Comparison of ENCODE assay signal across 13 cellular contexts in the genomic region with DNA sequence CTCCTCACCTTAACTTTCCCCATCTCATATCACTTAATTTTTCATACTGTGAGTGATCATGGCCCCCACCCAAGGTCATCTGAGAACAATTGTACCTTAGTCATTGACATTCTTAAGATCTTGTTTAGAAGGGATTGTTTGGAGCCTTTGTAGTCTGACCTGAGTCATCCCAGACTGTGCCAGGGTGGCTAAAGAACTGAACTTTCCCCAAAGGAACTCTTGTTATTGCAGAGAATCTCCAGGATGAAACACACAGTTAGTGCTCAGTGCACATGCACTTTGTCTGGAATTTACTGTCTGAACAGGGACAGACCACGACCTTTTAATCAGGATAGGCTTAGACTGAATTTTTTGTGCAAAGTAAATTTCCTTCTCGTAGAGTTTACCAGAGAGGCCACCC.
A peak's percentile ranks its signal among the peaks of the same experiment; 100 is the strongest.
DNase-seq lines count a peak whose midpoint lies in the region; ATAC-seq and TF ChIP-seq lines count a peak whose summit lies in the region.
"Had no signal": no experiment of that assay in that cellular context is flagged by ENCODE, and none has a peak within 500 bp of the region (broad histone marks: within the 10 kb centered on the region; RNA-seq: fewer than 3 reads in every experiment).

No MANE protein-coding gene starts in this region.

- peaks cover 0 to 9% of the 10 kb centered on the region in 2 experiments; a peak in 1 of 4 replicates for H3K79me1 ChIP-seq in IMR-90 (ENCODE audit: low read depth in 1 of 2, low read length in 2 of 2)

- H3K4me3 Mint-ChIP-seq in endodermal cell (no peak overlapping the region), CD14-positive monocyte (no peak overlapping the region)
- H3K4me3 Mint-ChIP-seq: effector memory CD8-positive, alpha-beta T cell had no signal

- TF ChIP-seq RAD21 in IMR-90 (IDR thresholded peaks at IDR 0.05; ENCODE audit: low read length): no peak

- no peaks in the 10 kb centered on the region for H4K20me1 ChIP-seq in IMR-90 (ENCODE audit: insufficient read depth, low read length)
- H4K20me1 ChIP-seq: BLaER1 had no signal

- H3K9me3 Mint-ChIP-seq in endodermal cell: no peaks in the 10 kb centered on the region
- H3K9me3 Mint-ChIP-seq in CD14-positive monocyte: peaks cover 0 to 6% (median 0%) of the 10 kb centered on the region in 7 donors

- H3K4me2 ChIP-seq in IMR-90 (ENCODE audit: low read depth, low read length): no peak overlapping the region; the same call in 1 of the 2 replicates
- H3K4me2 ChIP-seq: BLaER1 had no signal

- DNase-seq in AG08396 (ENCODE audit: low spot score): peak; percentile 22
- peak; percentile 85 for DNase-seq in IMR-90
- no peak for DNase-seq in endodermal cell
- no peak for DNase-seq in lung (ENCODE audit: low spot score)
- no peak for DNase-seq in caudate nucleus (lab: John Stamatoyannopoulos, UW)
- DNase-seq in CD14-positive monocyte (ENCODE audit: low spot score): no peak
- DNase-seq: activated naive CD4-positive, alpha-beta T cell treated with anti-CD3 and anti-CD28 coated beads, Interleukin-2, amount 50 U/mL, for 16 hours; effector memory CD8-positive, alpha-beta T cell; NCI-H1436 had no signal

- H3K36me3 ChIP-seq in IMR-90 (ENCODE audit: control insufficient read depth, insufficient read depth, low read length) (no peaks in the 10 kb centered on the region), endodermal cell (ENCODE audit: control insufficient read depth, insufficient read depth, low read length) (no peaks in the 10 kb centered on the region), lung (ENCODE audit: control insufficient read depth in 2 of 2, insufficient read depth in 2 of 2, low read length in 2 of 2) (no peaks in the 10 kb centered on the region)
- H3K36me3 ChIP-seq: BLaER1 had no signal

- H2AK5ac ChIP-seq in IMR-90 (ENCODE audit: low read depth, low read length): peak overlapping the region; percentile 32

- H3K27me3 ChIP-seq in IMR-90 (ENCODE audit: control insufficient read depth, insufficient read depth, low read length): no peaks in the 10 kb centered on the region
- no peaks in the 10 kb centered on the region for H3K27me3 ChIP-seq in endodermal cell (ENCODE audit: control insufficient read depth, insufficient read depth, low read length, poor library complexity, severe bottlenecking)
- no peaks in the 10 kb centered on the region for H3K27me3 ChIP-seq in lung (ENCODE audit: control insufficient read depth, insufficient read depth)
- H3K27me3 ChIP-seq: BLaER1 had no signal

- H3K9me3 ChIP-seq in IMR-90 (ENCODE audit: control insufficient read depth, insufficient read depth, low read length) (no peaks in the 10 kb centered on the region), endodermal cell (ENCODE audit: control insufficient read depth, low read length) (no peaks in the 10 kb centered on the region), lung (ENCODE audit: control insufficient read depth in 2 of 2, insufficient read depth in 1 of 2, low read length in 1 of 2) (no peaks in the 10 kb centered on the region)

- H2AFZ ChIP-seq in IMR-90 (replicated peaks; ENCODE audit: low read length, poor library complexity): no peak overlapping the region

- peak overlapping the region; percentile 4; the same call in 1 of the 2 replicates for H4K5ac ChIP-seq in IMR-90 (ENCODE audit: low read depth, low read length)

- peak overlapping the region; percentile 48 for H2BK15ac ChIP-seq in IMR-90 (ENCODE audit: low read depth, low read length)

- H3K4me1 Mint-ChIP-seq in endodermal cell (peaks cover 6% of the 10 kb centered on the region), CD14-positive monocyte (no peaks in the 10 kb centered on the region)

- TF ChIP-seq CTCF in IMR-90 (conservative IDR thresholded peaks at IDR 0.05; ENCODE audit: low read depth, low read length): no peak
- TF ChIP-seq CTCF in endodermal cell (conservative IDR thresholded peaks at IDR 0.05): no peak
- TF ChIP-seq CTCF in lung (IDR thresholded peaks at IDR 0.05; ENCODE audit: control extremely low read depth, extremely low read depth): no peak
- no peak for TF ChIP-seq CTCF in CD14-positive monocyte (IDR thresholded peaks at IDR 0.05)

- H4K91ac ChIP-seq in IMR-90 (ENCODE audit: insufficient read depth, low read depth, low read length): peak overlapping the region; percentile 75

- H3K36me3 Mint-ChIP-seq in endodermal cell (ENCODE audit: low read depth) (no peaks in the 10 kb centered on the region), CD14-positive monocyte (no peaks in the 10 kb centered on the region)

- H3K9me1 ChIP-seq in IMR-90 (ENCODE audit: insufficient read depth, low read length): peaks cover 3% of the 10 kb centered on the region; the same call in 1 of the 2 replicates

- H3K27me3 Mint-ChIP-seq in endodermal cell (ENCODE audit: insufficient read depth): no peaks in the 10 kb centered on the region
- peaks cover 0 to 3% (median 0%) of the 10 kb centered on the region in 3 donors for H3K27me3 Mint-ChIP-seq in CD14-positive monocyte (ENCODE audit: low read depth in 3 of 3)
- H3K27me3 Mint-ChIP-seq: effector memory CD8-positive, alpha-beta T cell had no signal

- peak overlapping the region; percentile 98 for H2BK5ac ChIP-seq in IMR-90 (ENCODE audit: low read depth, low read length, poor library complexity, severe bottlenecking)

- no peak overlapping the region for H2AK9ac ChIP-seq in IMR-90 (replicated peaks; ENCODE audit: low read depth, low read length, poor library complexity)

- in situ Hi-C loops in IMR-90 (cut with MboI; ENCODE audit: low sequenced_read_pairs): no loop called here

- TSS peak; percentile 68 for BruUV-seq in IMR-90 (replicated peaks; lab: Mats Ljungman, UMichigan)

- H3K27ac Mint-ChIP-seq in endodermal cell (peak overlapping the region; percentile 42), CD14-positive monocyte (no peak overlapping the region)
- H3K27ac Mint-ChIP-seq: effector memory CD8-positive, alpha-beta T cell had no signal

- H3K9ac ChIP-seq in IMR-90 (ENCODE audit: low read depth, low read length) (peak overlapping the region; percentile 40; the same call in 1 of the 2 replicates), endodermal cell (ENCODE audit: extremely low read depth, low read length, poor library complexity, severe bottlenecking) (no peak overlapping the region)
- H3K9ac ChIP-seq: BLaER1 had no signal

- H3K4me1 ChIP-seq in IMR-90 (ENCODE audit: control insufficient read depth, insufficient read depth, low read length): peaks cover 11% of the 10 kb centered on the region; the same call in 1 of the 2 replicates
- H3K4me1 ChIP-seq in endodermal cell (ENCODE audit: control insufficient read depth, insufficient read depth, low read length): no peaks in the 10 kb centered on the region
- no peaks in the 10 kb centered on the region for H3K4me1 ChIP-seq in lung (ENCODE audit: control insufficient read depth in 2 of 2, insufficient read depth in 2 of 2, low read length in 2 of 2)

- intact Hi-C loops in IMR-90 (cut with micrococcal nuclease): loop anchor here (5.0 kb wide), 1 partner anchor 81 kb away; no protein-coding TSS in a partner anchor
- intact Hi-C loops in CD14-positive monocyte (cut with micrococcal nuclease): no loop called here

- peak overlapping the region; percentile 89 for H3K14ac ChIP-seq in IMR-90 (replicated peaks; ENCODE audit: low read depth, low read length)

- H3K4me3 ChIP-seq in IMR-90 (ENCODE audit: insufficient read depth, low read depth, low read length) (no peak overlapping the region), endodermal cell (ENCODE audit: low read length) (no peak overlapping the region), lung (no peak overlapping the region)
- H3K4me3 ChIP-seq: BLaER1 had no signal

- peak overlapping the region; percentile 97 for H2BK20ac ChIP-seq in IMR-90 (ENCODE audit: low read depth, low read length)

- POLR2A ChIA-PET in IMR-90 (lab: Charles Lee; ENCODE audit: unreplicated experiment): no interaction called here

- ATAC-seq in IMR-90 (ENCODE audit: low read depth) (peak; percentile 31), lung (ENCODE audit: insufficient read depth, low FRiP score) (peak; percentile 61), HG02840 (IDR thresholded peaks at IDR 0.05; ENCODE audit: low FRiP score, unreplicated experiment) (no peak), GM21528 (IDR thresholded peaks at IDR 0.05; ENCODE audit: low FRiP score, unreplicated experiment) (no peak)
- ATAC-seq: activated CD4-positive, CD25-positive, alpha-beta regulatory T cell treated with anti-CD3 and anti-CD28 coated beads, Interleukin-2, amount 50 U/mL, for 24 hours; effector memory CD8-positive, alpha-beta T cell had no signal

- peak overlapping the region; percentile 55 for H3K23ac ChIP-seq in IMR-90 (ENCODE audit: low read depth, low read length)

- H3K27ac ChIP-seq in IMR-90 (ENCODE audit: insufficient read depth, low read length) (peak overlapping the region; percentile 81), endodermal cell (ENCODE audit: low read depth, low read length) (peak overlapping the region; percentile 3), lung (ENCODE audit: low read depth in 1 of 2, low read length in 1 of 2) (no peak overlapping the region), caudate nucleus (ENCODE audit: low read depth, low read length) (no peak overlapping the region)
- H3K27ac ChIP-seq: BLaER1 had no signal

- CTCF ChIA-PET in IMR-90 (lab: Yijun Ruan, JAX): no interaction called here

- TF ChIP-seq POLR2A in IMR-90 (IDR thresholded peaks at IDR 0.05; ENCODE audit: low read depth, low read length): no peak

- dilution Hi-C loops in IMR-90 (cut with HindIII; ENCODE audit: low sequenced_read_pairs, unreplicated experiment): no loop called here

- H2BK120ac ChIP-seq in IMR-90 (ENCODE audit: low read depth, low read length): peak overlapping the region; percentile 99

- H4K8ac ChIP-seq in IMR-90 (ENCODE audit: low read depth in 2 of 2, low read length in 2 of 2): peak overlapping the region; percentile 79 to 94

- H3K56ac ChIP-seq in IMR-90 (ENCODE audit: extremely low read depth, insufficient read depth, low read length): peak overlapping the region; percentile 88

- WGBS in IMR-90 (ENCODE audit: extremely low coverage in 2 of 2, insufficient read length in 1 of 2), 2 experiments: no CpG with 5 or more reads among the region's 2 CpGs
- WGBS in endodermal cell (ENCODE audit: insufficient coverage in 1 of 2, insufficient read length in 1 of 2), 2 experiments: 71 to 87% methylated on average over 1 to 2 of the region's 2 CpGs
- 73 to 82% methylated on average over 2 of the region's 2 CpGs for WGBS in lung, 2 donors

- H3K4ac ChIP-seq in IMR-90 (ENCODE audit: low read depth, low read length): peak overlapping the region; percentile 89

- H3K18ac ChIP-seq in IMR-90 (ENCODE audit: low read depth, low read length): peak overlapping the region; percentile 99

TF ChIP-seq in IMR-90, 13 proteins besides CTCF, POLR2A, EP300 and RAD21:
- TF ChIP-seq, protein P1, sequence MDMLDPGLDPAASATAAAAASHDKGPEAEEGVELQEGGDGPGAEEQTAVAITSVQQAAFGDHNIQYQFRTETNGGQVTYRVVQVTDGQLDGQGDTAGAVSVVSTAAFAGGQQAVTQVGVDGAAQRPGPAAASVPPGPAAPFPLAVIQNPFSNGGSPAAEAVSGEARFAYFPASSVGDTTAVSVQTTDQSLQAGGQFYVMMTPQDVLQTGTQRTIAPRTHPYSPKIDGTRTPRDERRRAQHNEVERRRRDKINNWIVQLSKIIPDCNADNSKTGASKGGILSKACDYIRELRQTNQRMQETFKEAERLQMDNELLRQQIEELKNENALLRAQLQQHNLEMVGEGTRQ (IDR thresholded peaks at IDR 0.05; ENCODE audit: low read depth, low read length): no peak
- peak; percentile 73 for TF ChIP-seq BHLHE40 (IDR thresholded peaks at IDR 0.05; ENCODE audit: low read depth, low read length)
TF ChIP-seq in IMR-90: peak in this region for 1.

Comparison
In these comparisons a context has a peak if more than half of its experiments do, and no peak if none do; other contexts are left out.
1. DNase-seq: peak in AG08396 (single experiment) and IMR-90 (single experiment); none in endodermal cell (single experiment), lung (single experiment), caudate nucleus (0 of 61) and CD14-positive monocyte (single experiment).
2. ATAC-seq: peak in IMR-90 (single experiment) and lung (single experiment); none in HG02840 (single experiment) and GM21528 (single experiment).
3. H3K27ac ChIP-seq: peak in IMR-90 (single experiment) and endodermal cell (single experiment); none in lung (0 of 2) and caudate nucleus (single experiment).